9 cellular contexts compared by ENCODE assay signal in genomic region chr3:81249540-81250029, GRCh38.
DNase-seq lines count a peak whose midpoint lies in the region; ATAC-seq, FAIRE-seq and TF ChIP-seq lines count a peak whose summit lies in the region.
"Had no signal": no experiment of that assay in that cellular context is flagged by ENCODE, and none has a peak within 500 bp of the region (broad histone marks: within the 10 kb centered on the region; RNA-seq: fewer than 3 reads in every experiment).

No MANE protein-coding gene starts in this region.

- no peaks in the 10 kb centered on the region for H3K4me1 Mint-ChIP-seq in natural killer cell treated with Interleukin-12 subunit alpha and Interleukin-12 subunit beta and Interleukin-15 and Interleukin-18, amount 100 ng/mL, for 72 hours (ENCODE audit: low read depth in 2 of 2)
- H3K4me1 Mint-ChIP-seq: memory B cell had no signal

- no peaks in the 10 kb centered on the region for H3K36me3 Mint-ChIP-seq in natural killer cell treated with Interleukin-12 subunit alpha and Interleukin-12 subunit beta and Interleukin-15 and Interleukin-18, amount 100 ng/mL, for 72 hours
- H3K36me3 Mint-ChIP-seq: memory B cell had no signal

- H3K9me3 Mint-ChIP-seq in natural killer cell treated with Interleukin-12 subunit alpha and Interleukin-12 subunit beta and Interleukin-15 and Interleukin-18, amount 100 ng/mL, for 72 hours: peaks cover 11% of the 10 kb centered on the region

- TF ChIP-seq POLR2A in GM12892 (IDR thresholded peaks at IDR 0.05; ENCODE audit: low read depth, low read length): no peak

- H3K27me3 Mint-ChIP-seq in natural killer cell treated with Interleukin-12 subunit alpha and Interleukin-12 subunit beta and Interleukin-15 and Interleukin-18, amount 100 ng/mL, for 72 hours: no peaks in the 10 kb centered on the region
- H3K27me3 Mint-ChIP-seq: memory B cell had no signal

- no peak overlapping the region for H3K27ac Mint-ChIP-seq in natural killer cell treated with Interleukin-12 subunit alpha and Interleukin-12 subunit beta and Interleukin-15 and Interleukin-18, amount 100 ng/mL, for 72 hours
- H3K27ac Mint-ChIP-seq: memory B cell had no signal

- no peak overlapping the region for H3K4me3 Mint-ChIP-seq in natural killer cell treated with Interleukin-12 subunit alpha and Interleukin-12 subunit beta and Interleukin-15 and Interleukin-18, amount 100 ng/mL, for 72 hours
- H3K4me3 Mint-ChIP-seq: memory B cell had no signal

- DNase-seq in RKO (ENCODE audit: low spot score) (peak; percentile 10), mucosa of gallbladder (ENCODE audit: low spot score) (peak; percentile 40), GM12892 (ENCODE audit: insufficient read length) (no peak), pons (ENCODE audit: low spot score) (no peak)
- DNase-seq in natural killer cell treated with Interleukin-12 subunit alpha and Interleukin-12 subunit beta and Interleukin-15 and Interleukin-18, amount 100 ng/mL, for 72 hours (ENCODE audit: low spot score): no peak
- DNase-seq: RPMI8226 had no signal

- peak; percentile 58 for ATAC-seq in GM19328 (IDR thresholded peaks at IDR 0.05; ENCODE audit: unreplicated experiment)
- peak; percentile 65 for ATAC-seq in HG03025 (IDR thresholded peaks at IDR 0.05; ENCODE audit: low FRiP score, unreplicated experiment)
- no peak for ATAC-seq in natural killer cell treated with Interleukin-12 subunit alpha and Interleukin-12 subunit beta and Interleukin-15 and Interleukin-18, amount 100 ng/mL, for 72 hours

- no peak for FAIRE-seq in GM12892 (lab: Jason Lieb, UNC)

Comparison
In these comparisons a context has a peak if more than half of its experiments do, and no peak if none do; other contexts are left out.
1. ATAC-seq: peak in GM19328 (single experiment) and HG03025 (single experiment); none in natural killer cell treated with Interleukin-12 subunit alpha and Interleukin-12 subunit beta and Interleukin-15 and Interleukin-18, amount 100 ng/mL, for 72 hours (0 of 2).
2. DNase-seq: peak in RKO (single experiment) and mucosa of gallbladder (single experiment); none in GM12892 (single experiment), pons (single experiment) and natural killer cell treated with Interleukin-12 subunit alpha and Interleukin-12 subunit beta and Interleukin-15 and Interleukin-18, amount 100 ng/mL, for 72 hours (single experiment).